Comparison of ENCODE assay signal across 11 cellular contexts in the genomic region with DNA sequence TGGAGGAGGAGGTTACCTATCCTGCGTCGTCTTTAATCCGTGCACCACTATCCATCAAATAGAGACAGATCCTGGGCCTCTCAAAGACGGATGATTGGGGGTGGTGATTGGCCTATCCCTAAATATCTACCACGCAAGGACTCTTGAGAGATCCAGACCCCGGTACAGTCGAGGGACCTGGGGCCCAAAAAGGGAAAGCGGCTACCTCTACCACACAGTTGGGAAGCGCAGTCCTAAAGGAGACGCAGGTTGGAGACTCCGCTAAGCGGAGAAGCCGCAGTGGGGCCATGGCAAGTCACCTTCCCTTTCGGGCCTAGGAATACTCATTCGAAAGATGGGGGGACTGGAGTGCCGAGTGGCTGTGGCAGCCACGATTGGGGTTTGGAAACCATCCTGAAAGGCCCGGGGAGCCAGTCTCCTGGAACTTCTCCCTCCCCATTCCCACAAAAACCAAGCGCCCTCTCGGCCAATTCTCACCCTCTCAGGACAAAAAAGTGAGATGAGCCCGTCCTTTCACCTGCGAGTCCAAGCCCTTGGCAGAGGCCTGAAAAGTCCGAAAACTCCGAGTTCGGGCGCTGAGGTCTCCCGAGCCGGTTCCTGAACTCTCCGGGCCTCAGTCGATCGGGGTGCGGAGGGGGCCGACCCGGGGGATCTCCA. TPM values are rescaled to one million over a fixed set of nuclear protein-coding genes. Genes with fewer than 3 reads are reported as not detected.
DNase-seq lines count a peak whose midpoint lies in the region; ATAC-seq, FAIRE-seq and TF ChIP-seq lines count a peak whose summit lies in the region.
"Had no signal": no experiment of that assay in that cellular context is flagged by ENCODE, and none has a peak within 500 bp of the region (broad histone marks: within the 10 kb centered on the region; RNA-seq: fewer than 3 reads in every experiment).

No MANE protein-coding gene starts in this region.

- H3K27ac ChIP-seq in A549, result peak overlapping the region in 1 of 2 experiments; percentile 98; a peak in 3 of 6 replicates
- no peak overlapping the region for H3K27ac ChIP-seq in mammary epithelial cell (ENCODE audit: insufficient read depth, low read depth, low read length)
- H3K27ac ChIP-seq in neural cell (ENCODE audit: low read length), result no peak overlapping the region
- H3K27ac ChIP-seq: ovary had no signal

- H3K4me2 ChIP-seq in A549, result peak overlapping the region; percentile 88
- peak overlapping the region; percentile 80 for H3K4me2 ChIP-seq in mammary epithelial cell (ENCODE audit: insufficient read depth, low read depth, low read length)
- H3K4me2 ChIP-seq in neural cell (ENCODE audit: low read length), result no peak overlapping the region

- POLR2A ChIA-PET in A549 (lab: Yijun Ruan, JAX), result no interaction called here

- H3K9me3 Mint-ChIP-seq in Calu3 (ENCODE audit: low read depth, unreplicated experiment) (no peaks in the 10 kb centered on the region), progenitor cell of endocrine pancreas (ENCODE audit: low read depth) (no peaks in the 10 kb centered on the region)

- no peak for TF ChIP-seq EP300 in A549 (IDR thresholded peaks at IDR 0.05)
- TF ChIP-seq EP300 in neural cell (conservative IDR thresholded peaks at IDR 0.05; ENCODE audit: poor library complexity, severe bottlenecking), result no peak

- H3K9ac ChIP-seq in mammary epithelial cell (ENCODE audit: insufficient read depth, low read length) (no peak overlapping the region), neural cell (ENCODE audit: low read length) (no peak overlapping the region)

- CTCF ChIA-PET in A549 (lab: Yijun Ruan, JAX), result interaction anchor here (0.7 to 2.1 kb wide), 8 partner anchors 9 to 135 kb away, joined by 3 to 14 read pairs (median 5); no protein-coding TSS in a partner anchor
- CTCF ChIA-PET in Calu3 (lab: Charles Lee), result interaction anchor here (0.6 kb wide), 2 partner anchors 140 to 1186 kb away, joined by 3 read pairs; no protein-coding TSS in a partner anchor
- CTCF ChIA-PET in mammary epithelial cell (lab: Charles Lee; ENCODE audit: low non-redundant PET), result no interaction called here

- H3K9me2 ChIP-seq in neural cell (ENCODE audit: insufficient read depth, low read length), result no peaks in the 10 kb centered on the region

- TF ChIP-seq RAD21 in A549 (conservative IDR thresholded peaks at IDR 0.05 in 1 of 2, IDR thresholded peaks at IDR 0.05 in 1 of 2), result no peak
- TF ChIP-seq RAD21 in neural cell (conservative IDR thresholded peaks at IDR 0.05), result no peak

- no peaks in the 10 kb centered on the region for H3F3A ChIP-seq in neural cell (ENCODE audit: insufficient read depth, low read length, poor library complexity, severe bottlenecking)

- H3K4me1 Mint-ChIP-seq in Calu3 (ENCODE audit: low read depth, unreplicated experiment) (no peaks in the 10 kb centered on the region), progenitor cell of endocrine pancreas (ENCODE audit: low read depth) (peaks cover 3% of the 10 kb centered on the region)

- no peaks in the 10 kb centered on the region for H3K9me3 ChIP-seq in A549
- no peaks in the 10 kb centered on the region for H3K9me3 ChIP-seq in mammary epithelial cell (replicated peaks; ENCODE audit: insufficient read depth, low read length)
- no peaks in the 10 kb centered on the region for H3K9me3 ChIP-seq in neural cell (ENCODE audit: low read length)
- H3K9me3 ChIP-seq: ovary had no signal

- H3K27me3 ChIP-seq in mammary epithelial cell (ENCODE audit: insufficient read depth, low read length) (peaks cover 74% of the 10 kb centered on the region), neural cell (ENCODE audit: insufficient read depth, low read depth, low read length) (peaks cover 98% of the 10 kb centered on the region)

- H3K4me3 ChIP-seq in A549, result no peak overlapping the region; the same call in 2 of the 3 replicates
- no peak overlapping the region for H3K4me3 ChIP-seq in mammary epithelial cell (replicated peaks in 1 of 3; ENCODE audit: insufficient read depth in 1 of 3, low read depth in 2 of 3, low read length in 3 of 3)
- peak overlapping the region; percentile 68 for H3K4me3 ChIP-seq in neural cell (ENCODE audit: low read length)
- H3K4me3 ChIP-seq: ovary had no signal

- no peak overlapping the region for H3K27ac Mint-ChIP-seq in Calu3 (ENCODE audit: unreplicated experiment)
- H3K27ac Mint-ChIP-seq in progenitor cell of endocrine pancreas, result no peak overlapping the region

- in situ Hi-C loops in mammary epithelial cell (cut with MboI; ENCODE audit: low sequenced_read_pairs in 2 of 2), result no loop called here

- no peak for ATAC-seq in A549
- no peak for ATAC-seq in HG02970 (IDR thresholded peaks at IDR 0.05; ENCODE audit: low FRiP score, unreplicated experiment)
- ATAC-seq: PC-3 had no signal

- dilution Hi-C loops in mammary epithelial cell (cut with HindIII; ENCODE audit: low sequenced_read_pairs), result no loop called here

- WGBS in A549 (ENCODE audit: missing lambda C conversion rate), result 97% methylated on average over 28 of the region's 34 CpGs
- WGBS in mammary epithelial cell (ENCODE audit: low coverage, missing lambda C conversion rate), result 11% methylated on average over 20 of the region's 34 CpGs

- H4K20me1 ChIP-seq in mammary epithelial cell (ENCODE audit: insufficient read depth, low read length) (no peaks in the 10 kb centered on the region), neural cell (ENCODE audit: insufficient read depth) (no peaks in the 10 kb centered on the region)

- no peak for TF ChIP-seq POLR2A in A549 (IDR thresholded peaks at IDR 0.05; ENCODE audit: low read length)

- H3K79me2 ChIP-seq in mammary epithelial cell (ENCODE audit: insufficient read depth, low read length), result no peaks in the 10 kb centered on the region
- H3K79me2 ChIP-seq in neural cell (replicated peaks; ENCODE audit: insufficient read depth, low read length), result no peaks in the 10 kb centered on the region

- peak overlapping the region; percentile 96 for H3K4me3 Mint-ChIP-seq in Calu3 (ENCODE audit: low read depth, unreplicated experiment)
- H3K4me3 Mint-ChIP-seq in progenitor cell of endocrine pancreas (ENCODE audit: low read depth), result no peak overlapping the region

- H2AFZ ChIP-seq in mammary epithelial cell (ENCODE audit: low read depth, low read length) (peak overlapping the region; percentile 75), neural cell (ENCODE audit: low read depth, low read length) (no peak overlapping the region)

- no peaks in the 10 kb centered on the region for H3K27me3 Mint-ChIP-seq in Calu3 (ENCODE audit: unreplicated experiment)
- peaks cover 87% of the 10 kb centered on the region for H3K27me3 Mint-ChIP-seq in progenitor cell of endocrine pancreas

- intact Hi-C loops in Calu3 (cut with micrococcal nuclease; ENCODE audit: unreplicated experiment), result loop anchor here (2.0 to 5.0 kb wide), 2 partner anchors 50 to 140 kb away; no protein-coding TSS in a partner anchor
- intact Hi-C loops in mammary epithelial cell (cut with micrococcal nuclease), result no loop called here
- intact Hi-C loops in posterior vena cava (cut with DNase I), result no loop called here

- DNase-seq in A549 (ENCODE audit: low read depth in 1 of 2, low spot score in 1 of 2), result no peak
- DNase-seq in Calu3, result no peak
- no peak for DNase-seq in mammary epithelial cell
- DNase-seq in posterior vena cava (ENCODE audit: low spot score), result no peak
- DNase-seq in GOT3 (lab: John Stamatoyannopoulos, UW), result no peak
- no peak for DNase-seq in progenitor cell of endocrine pancreas (ENCODE audit: low spot score, unreplicated experiment)
- DNase-seq: NCI-H187 treated with DMSO at 0.1 percent for 48 hours, PC-3 had no signal

- no peak for FAIRE-seq in A549 (lab: Jason Lieb, UNC)

- H3K36me3 ChIP-seq in mammary epithelial cell (ENCODE audit: insufficient read depth, low read length) (no peaks in the 10 kb centered on the region), neural cell (ENCODE audit: insufficient read depth, low read length) (no peaks in the 10 kb centered on the region)
- H3K36me3 ChIP-seq: ovary had no signal

- no TSS peak for BruUV-seq in Calu3 (replicated peaks; lab: Mats Ljungman, UMichigan)
- BruUV-seq in mammary epithelial cell (replicated peaks; lab: Mats Ljungman, UMichigan), result no TSS peak

- peaks cover 28% of the 10 kb centered on the region for H3K4me1 ChIP-seq in A549
- H3K4me1 ChIP-seq in mammary epithelial cell (ENCODE audit: insufficient read depth, low read length), result peaks cover 15% of the 10 kb centered on the region

- TF ChIP-seq CTCF in A549 (IDR thresholded peaks at IDR 0.05) (no peak), Calu3 (IDR thresholded peaks at IDR 0.05; ENCODE audit: unreplicated experiment) (no peak), mammary epithelial cell (conservative IDR thresholded peaks at IDR 0.05 in 1 of 2, IDR thresholded peaks at IDR 0.05 in 1 of 2; ENCODE audit: extremely low read depth in 1 of 2, insufficient read depth in 1 of 2, low read depth in 1 of 2, low read length in 2 of 2) (no peak), neural cell (IDR thresholded peaks at IDR 0.05; ENCODE audit: poor library complexity, severe bottlenecking) (no peak), progenitor cell of endocrine pancreas (IDR thresholded peaks at IDR 0.05; ENCODE audit: unreplicated experiment) (no peak)

- H3K36me3 Mint-ChIP-seq in Calu3 (ENCODE audit: insufficient read depth, unreplicated experiment), result peaks cover 25% of the 10 kb centered on the region
- H3K36me3 Mint-ChIP-seq in progenitor cell of endocrine pancreas (ENCODE audit: insufficient read depth), result no peaks in the 10 kb centered on the region

TF ChIP-seq in neural cell, 6 proteins besides CTCF, POLR2A, EP300 and RAD21 (continues in another document):
- TF ChIP-seq EZH2 (IDR thresholded peaks at IDR 0.05; ENCODE audit: borderline replicate concordance, insufficient read depth, low read length, poor library complexity, severe bottlenecking), result no peak
- TF ChIP-seq SMC3 (conservative IDR thresholded peaks at IDR 0.05; ENCODE audit: poor library complexity), result no peak

RNA-seq across cellular contexts. Expression of a gene that starts 0.5 kb away (rescaled TPM):
- 4.3 and 5.5 TPM in 2 replicates for polyA plus RNA-seq in A549 (2011; rRNA removed)
- polyA plus RNA-seq in A549 (2012; cell fraction: cytosol; rRNA removed), result 3.0 and 4.6 TPM in 2 replicates
- 4.0 and 4.5 TPM in 2 replicates for polyA plus RNA-seq in A549 (2012; cell fraction: nucleus; rRNA removed)
- polyA plus RNA-seq in A549 (2017; fragmentation: RNase III; extraction: RNeasy Plus Mini Kit Qiagen cat#74134 plus additional on column Dnase treatment), result 5.7 to 6.8 TPM (median 6.3 TPM) in 3 replicates
- 3.5 and 4.0 TPM in 2 replicates for polyA minus RNA-seq in A549 (2011; rRNA and poly(A)+ RNA removed)
- 9.1 and 12.0 TPM in 2 replicates for total RNA-seq in Calu3 (2022)
- total RNA-seq in mammary epithelial cell, result under 1 TPM in 1 of 2 donors, not detected in 1; 0.38 TPM
- 0.11 TPM for polyA plus RNA-seq in mammary epithelial cell
- 0.78 TPM for polyA minus RNA-seq in mammary epithelial cell
- 0.14 TPM in 1 of 2 replicates, not detected in the other for polyA plus RNA-seq in neural cell
- not detected in 2 replicates for polyA minus RNA-seq in neural cell
- total RNA-seq in posterior vena cava, result not detected
- 0.29 and 0.38 TPM in 2 replicates for total RNA-seq in progenitor cell of endocrine pancreas
- total RNA-seq: ovary, PC-3 had no signal
- polyA plus RNA-seq: ovary had no signal
